In the genomic region with DNA sequence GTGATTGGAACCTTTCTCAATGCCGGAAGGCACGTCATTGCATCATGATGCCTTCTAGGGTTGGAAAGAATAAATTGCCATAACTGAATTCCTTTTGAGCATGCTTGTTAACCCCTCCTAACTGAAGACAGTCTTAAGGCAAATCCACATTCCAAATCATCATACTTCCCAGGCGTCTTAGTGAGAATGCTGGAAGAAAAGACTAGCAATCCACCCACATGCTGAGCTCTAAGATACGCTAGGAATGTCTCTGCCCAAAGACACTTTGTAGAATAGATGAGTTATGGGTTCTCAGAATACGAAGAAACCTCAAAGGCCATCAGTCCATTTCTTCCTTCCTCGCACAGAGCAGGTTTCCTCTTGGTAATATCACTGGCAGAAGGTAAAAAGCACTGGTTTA, we compare ENCODE assay signal across 21 cellular contexts.
"Had no signal": no experiment of that assay in that cellular context is flagged by ENCODE, and none has a peak within 500 bp of the region (broad histone marks: within the 10 kb centered on the region; RNA-seq: fewer than 3 reads in every experiment).

No MANE protein-coding gene starts in this region.

- H3K4me1 ChIP-seq: esophagus squamous epithelium, left lung, parathyroid adenoma, right lobe of liver, testis, tibial artery had no signal

- H3K4me2 ChIP-seq: neural progenitor cell had no signal

- H3K9ac ChIP-seq: neural progenitor cell, parathyroid adenoma had no signal

- H3K79me2 ChIP-seq: parathyroid adenoma had no signal

- H3K27ac ChIP-seq: dorsolateral prefrontal cortex, esophagus squamous epithelium, left lung, neural progenitor cell, parathyroid adenoma, right lobe of liver, testis, tibial artery had no signal

- H3K4me3 ChIP-seq: dorsolateral prefrontal cortex, esophagus squamous epithelium, left lung, neural progenitor cell, right lobe of liver, testis, tibial artery had no signal

- H3K9me3 ChIP-seq: esophagus squamous epithelium, left lung, right lobe of liver, testis, tibial artery had no signal

- H3K36me3 ChIP-seq: esophagus squamous epithelium, left lung, neural progenitor cell, right lobe of liver, tibial artery had no signal

- DNase-seq: central memory CD4-positive, alpha-beta T cell; dorsolateral prefrontal cortex; effector CD8-positive, alpha-beta T cell; esophagus squamous epithelium; foreskin melanocyte; head of caudate nucleus; kidney; left cardiac atrium; left lung; mesenchymal stem cell; midbrain; naive thymus-derived CD4-positive, alpha-beta T cell; right lobe of liver; stimulated activated CD4-positive, alpha-beta T cell treated with anti-CD3 and anti-CD28 coated beads, Interleukin-2, amount 100 ng/mL, for 24 hours; stimulated activated CD4-positive, alpha-beta T cell treated with anti-CD3 and anti-CD28 coated beads, Interleukin-4, amount 100 ng/mL, for 4 hours; stimulated activated naive CD8-positive, alpha-beta T cell treated with anti-CD3 and anti-CD28 coated beads, Interleukin-15, Interleukin-2, amounts not matched to agents 100 U/mL and 50 U/mL, for 24 hours; substantia nigra; testis; tibial artery had no signal

- H2AFZ ChIP-seq: neural progenitor cell, parathyroid adenoma had no signal

- H3K27me3 ChIP-seq: esophagus squamous epithelium, left lung, neural progenitor cell, right lobe of liver, testis, tibial artery had no signal
